ENCODE assay signal across 24 cellular contexts in the genomic region with DNA sequence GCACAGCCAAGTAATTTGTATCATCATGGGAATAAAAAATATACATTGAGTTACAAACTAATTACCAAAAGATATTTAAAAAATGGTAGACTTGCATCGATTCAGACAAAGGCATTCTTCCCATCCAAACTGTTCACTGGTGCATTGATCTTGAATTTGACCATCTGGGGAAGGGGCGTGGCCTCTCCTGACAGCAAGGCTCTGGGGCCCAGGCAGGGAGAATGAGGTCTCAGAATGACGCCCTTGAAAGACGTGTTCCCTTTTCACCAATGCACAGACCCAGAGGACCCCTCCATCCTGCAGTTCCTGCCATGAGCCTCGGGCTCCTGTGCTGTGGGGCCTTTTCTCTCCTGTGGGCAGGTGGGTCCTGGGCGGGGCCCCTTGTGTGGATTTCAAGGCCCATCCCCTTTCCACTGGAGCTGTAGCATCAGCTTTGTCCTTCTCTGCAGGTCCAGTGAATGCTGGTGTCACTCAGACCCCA.
A peak's percentile ranks its signal among the peaks of the same experiment; 100 is the strongest.
DNase-seq lines count a peak whose midpoint lies in the region; ATAC-seq and TF ChIP-seq lines count a peak whose summit lies in the region.
"Had no signal": no experiment of that assay in that cellular context is flagged by ENCODE, and none has a peak within 500 bp of the region (broad histone marks: within the 10 kb centered on the region; RNA-seq: fewer than 3 reads in every experiment).

No MANE protein-coding gene starts in this region.

- 82 to 85% methylated on average over 5 to 6 of the region's 6 CpGs for WGBS in aorta, 2 donors

- no peaks in the 10 kb centered on the region for H3K27me3 Mint-ChIP-seq in activated CD8-positive, alpha-beta T cell treated with anti-CD3 and anti-CD28 coated beads for 36 hours
- peaks cover 2% of the 10 kb centered on the region for H3K27me3 Mint-ChIP-seq in activated CD8-positive, alpha-beta T cell treated with anti-CD3 and anti-CD28 coated beads, Interleukin-2, amount 10 ng/mL, durations not matched to agents 7 days and 5 days (ENCODE audit: low read depth)
- H3K27me3 Mint-ChIP-seq in CD4-positive, alpha-beta memory T cell = peaks cover 0 to 1% of the 10 kb centered on the region in 2 donors
- H3K27me3 Mint-ChIP-seq in activated naive CD8-positive, alpha-beta T cell treated with anti-CD3 and anti-CD28 coated beads for 36 hours = no peaks in the 10 kb centered on the region

- H3K36me3 Mint-ChIP-seq in activated CD8-positive, alpha-beta T cell treated with anti-CD3 and anti-CD28 coated beads for 36 hours (ENCODE audit: low read depth) = no peaks in the 10 kb centered on the region
- H3K36me3 Mint-ChIP-seq in activated CD8-positive, alpha-beta T cell treated with anti-CD3 and anti-CD28 coated beads, Interleukin-2, amount 10 ng/mL, durations not matched to agents 7 days and 5 days (ENCODE audit: low read depth) = peaks cover 2% of the 10 kb centered on the region
- no peaks in the 10 kb centered on the region for H3K36me3 Mint-ChIP-seq in CD4-positive, alpha-beta memory T cell
- no peaks in the 10 kb centered on the region for H3K36me3 Mint-ChIP-seq in activated naive CD8-positive, alpha-beta T cell treated with anti-CD3 and anti-CD28 coated beads for 36 hours

- peaks cover 48% of the 10 kb centered on the region for H3K4me1 ChIP-seq in CD4-positive, alpha-beta memory T cell (ENCODE audit: insufficient read depth, low read length)
- no peaks in the 10 kb centered on the region for H3K4me1 ChIP-seq in aorta (ENCODE audit: control insufficient read depth in 1 of 2, insufficient read depth in 2 of 2, low read length in 2 of 2)
- H3K4me1 ChIP-seq: A549, Caco-2, SJSA1 had no signal

- H3K4me3 Mint-ChIP-seq in activated CD8-positive, alpha-beta T cell treated with anti-CD3 and anti-CD28 coated beads for 36 hours = no peak overlapping the region
- no peak overlapping the region for H3K4me3 Mint-ChIP-seq in activated CD8-positive, alpha-beta T cell treated with anti-CD3 and anti-CD28 coated beads, Interleukin-2, amount 10 ng/mL, durations not matched to agents 7 days and 5 days
- H3K4me3 Mint-ChIP-seq in CD4-positive, alpha-beta memory T cell = peak overlapping the region in 1 of 8 donors; percentile 21
- H3K4me3 Mint-ChIP-seq in activated naive CD8-positive, alpha-beta T cell treated with anti-CD3 and anti-CD28 coated beads for 36 hours = peak overlapping the region; percentile 12
- H3K4me3 Mint-ChIP-seq: B cell, H9, HFFc6 had no signal

- TF ChIP-seq CTCF in activated CD8-positive, alpha-beta T cell treated with anti-CD3 and anti-CD28 coated beads for 36 hours (IDR thresholded peaks at IDR 0.05) = no peak

- H3K9me3 ChIP-seq in CD4-positive, alpha-beta memory T cell (ENCODE audit: control insufficient read depth in 1 of 2, low read length in 2 of 2) = no peaks in the 10 kb centered on the region
- no peaks in the 10 kb centered on the region for H3K9me3 ChIP-seq in aorta (ENCODE audit: control insufficient read depth, low read length)
- H3K9me3 ChIP-seq: A549, Caco-2, SJSA1 had no signal

- peak overlapping the region; percentile 0 for H3K27ac ChIP-seq in CD4-positive, alpha-beta memory T cell (ENCODE audit: low read depth, low read length)
- no peak overlapping the region for H3K27ac ChIP-seq in aorta (ENCODE audit: low read depth in 1 of 2, low read length in 2 of 2)
- H3K27ac ChIP-seq: A549, GM23248, SJSA1 had no signal

- no peaks in the 10 kb centered on the region for H3K9me3 Mint-ChIP-seq in activated CD8-positive, alpha-beta T cell treated with anti-CD3 and anti-CD28 coated beads for 36 hours
- no peaks in the 10 kb centered on the region for H3K9me3 Mint-ChIP-seq in activated CD8-positive, alpha-beta T cell treated with anti-CD3 and anti-CD28 coated beads, Interleukin-2, amount 10 ng/mL, durations not matched to agents 7 days and 5 days (ENCODE audit: insufficient read depth)
- no peaks in the 10 kb centered on the region for H3K9me3 Mint-ChIP-seq in CD4-positive, alpha-beta memory T cell
- no peaks in the 10 kb centered on the region for H3K9me3 Mint-ChIP-seq in activated naive CD8-positive, alpha-beta T cell treated with anti-CD3 and anti-CD28 coated beads for 36 hours
- H3K9me3 Mint-ChIP-seq: H9, HFFc6 had no signal

- POLR2A ChIA-PET in activated CD8-positive, alpha-beta T cell treated with anti-CD3 and anti-CD28 coated beads for 36 hours (lab: Charles Lee) = no interaction called here
- POLR2A ChIA-PET in activated CD8-positive, alpha-beta T cell treated with anti-CD3 and anti-CD28 coated beads, Interleukin-2, amount 10 ng/mL, durations not matched to agents 7 days and 5 days (lab: Charles Lee) = interaction anchor here (1.2 to 1.6 kb wide), 2 partner anchors 447 to 460 kb away, joined by 3 to 4 read pairs; no protein-coding TSS in a partner anchor
- POLR2A ChIA-PET in CD4-positive, alpha-beta memory T cell (lab: Charles Lee; ENCODE audit: partially characterized antibody) = interaction anchor here (1.3 to 9.5 kb wide), 4 partner anchors 441 to 461 kb away, joined by 3 to 153 read pairs (median 5); no protein-coding TSS in a partner anchor

- CTCF ChIA-PET in activated CD8-positive, alpha-beta T cell treated with anti-CD3 and anti-CD28 coated beads for 36 hours (lab: Charles Lee) = interaction anchor here (2.8 kb wide), 1 partner anchor 10 kb away, joined by 10 read pairs; no protein-coding TSS in a partner anchor
- CTCF ChIA-PET in activated CD8-positive, alpha-beta T cell treated with anti-CD3 and anti-CD28 coated beads, Interleukin-2, amount 10 ng/mL, durations not matched to agents 7 days and 5 days (lab: Charles Lee) = interaction anchor here (1.5 kb wide), 1 partner anchor 28 kb away, joined by 4 read pairs; no protein-coding TSS in a partner anchor
- CTCF ChIA-PET in CD4-positive, alpha-beta memory T cell (lab: Charles Lee; ENCODE audit: partially characterized antibody) = no interaction called here

- H3K36me3 ChIP-seq in CD4-positive, alpha-beta memory T cell (ENCODE audit: insufficient read depth, low read length) = no peaks in the 10 kb centered on the region
- no peaks in the 10 kb centered on the region for H3K36me3 ChIP-seq in aorta (ENCODE audit: control insufficient read depth in 1 of 2, insufficient read depth in 2 of 2, low read length in 1 of 2)
- H3K36me3 ChIP-seq: SJSA1 had no signal

- no peaks in the 10 kb centered on the region for H3K27me3 ChIP-seq in CD4-positive, alpha-beta memory T cell (ENCODE audit: insufficient read depth, low read length)
- H3K27me3 ChIP-seq in aorta (ENCODE audit: control insufficient read depth in 1 of 2, insufficient read depth in 2 of 2, low read length in 1 of 2) = no peaks in the 10 kb centered on the region

- intact Hi-C loops in activated CD8-positive, alpha-beta T cell treated with anti-CD3 and anti-CD28 coated beads for 36 hours (cut with micrococcal nuclease) = no loop called here
- intact Hi-C loops in CD4-positive, alpha-beta memory T cell (cut with micrococcal nuclease) = no loop called here
- intact Hi-C loops in aorta (cut with DNase I) = no loop called here

- no peak overlapping the region for H3K27ac Mint-ChIP-seq in activated CD8-positive, alpha-beta T cell treated with anti-CD3 and anti-CD28 coated beads for 36 hours
- H3K27ac Mint-ChIP-seq in activated CD8-positive, alpha-beta T cell treated with anti-CD3 and anti-CD28 coated beads, Interleukin-2, amount 10 ng/mL, durations not matched to agents 7 days and 5 days = no peak overlapping the region
- peak overlapping the region in 3 of 7 donors; percentile 7 to 35 (median 26) for H3K27ac Mint-ChIP-seq in CD4-positive, alpha-beta memory T cell
- H3K27ac Mint-ChIP-seq in activated naive CD8-positive, alpha-beta T cell treated with anti-CD3 and anti-CD28 coated beads for 36 hours = no peak overlapping the region
- H3K27ac Mint-ChIP-seq: B cell, H9, HFFc6 had no signal

- peaks cover 43% of the 10 kb centered on the region for H3K4me1 Mint-ChIP-seq in activated CD8-positive, alpha-beta T cell treated with anti-CD3 and anti-CD28 coated beads for 36 hours (ENCODE audit: low read depth)
- H3K4me1 Mint-ChIP-seq in activated CD8-positive, alpha-beta T cell treated with anti-CD3 and anti-CD28 coated beads, Interleukin-2, amount 10 ng/mL, durations not matched to agents 7 days and 5 days (ENCODE audit: low read depth) = peaks cover 50% of the 10 kb centered on the region
- H3K4me1 Mint-ChIP-seq in CD4-positive, alpha-beta memory T cell = peaks cover 18 to 60% (median 29%) of the 10 kb centered on the region in 4 donors
- H3K4me1 Mint-ChIP-seq in activated naive CD8-positive, alpha-beta T cell treated with anti-CD3 and anti-CD28 coated beads for 36 hours = peaks cover 30% of the 10 kb centered on the region
- H3K4me1 Mint-ChIP-seq: B cell had no signal

- DNase-seq in activated CD8-positive, alpha-beta T cell treated with anti-CD3 and anti-CD28 coated beads for 36 hours = no peak
- DNase-seq in activated CD8-positive, alpha-beta T cell treated with anti-CD3 and anti-CD28 coated beads, Interleukin-2, amount 10 ng/mL, durations not matched to agents 7 days and 5 days = no peak
- DNase-seq in CD4-positive, alpha-beta memory T cell = no peak
- DNase-seq in NCI-H2171 (lab: John Stamatoyannopoulos, UW) (peak; percentile 39), NCI-H748 treated with DMSO at 0.1 percent for 48 hours (lab: John Stamatoyannopoulos, UW) (no peak), aorta (no peak), inferior parietal cortex (ENCODE audit: extremely low spot score) (no peak)
- DNase-seq in activated naive CD8-positive, alpha-beta T cell treated with anti-CD3 and anti-CD28 coated beads for 36 hours = no peak
- DNase-seq: Caco-2, DMS 273 treated with DMSO at 0.1 percent for 48 hours, DMS79 treated with DMSO at 0.1 percent for 48 hours, GM23248, H9, HFFc6, Karpas-422, NCI-H1694, NCI-H2081 treated with DMSO at 0.1 percent for 48 hours, NCI-H774, OCI-M1 had no signal

- H3K4me3 ChIP-seq in CD4-positive, alpha-beta memory T cell (ENCODE audit: low read length in 2 of 2) = no peak overlapping the region
- H3K4me3 ChIP-seq in aorta (ENCODE audit: low read length in 2 of 2) = no peak overlapping the region
- H3K4me3 ChIP-seq: A549, GM12878, GM23248, SJSA1 had no signal

- peak; percentile 18 for ATAC-seq in activated CD8-positive, alpha-beta T cell treated with anti-CD3 and anti-CD28 coated beads for 36 hours
- ATAC-seq in activated CD8-positive, alpha-beta T cell treated with anti-CD3 and anti-CD28 coated beads, Interleukin-2, amount 10 ng/mL, durations not matched to agents 7 days and 5 days = no peak
- ATAC-seq in aorta (ENCODE audit: low FRiP score) = no peak
- ATAC-seq: A549, GM12878, Right ventricle myocardium inferior had no signal
